ENCODE assay signal across 32 cellular contexts in the genomic region with DNA sequence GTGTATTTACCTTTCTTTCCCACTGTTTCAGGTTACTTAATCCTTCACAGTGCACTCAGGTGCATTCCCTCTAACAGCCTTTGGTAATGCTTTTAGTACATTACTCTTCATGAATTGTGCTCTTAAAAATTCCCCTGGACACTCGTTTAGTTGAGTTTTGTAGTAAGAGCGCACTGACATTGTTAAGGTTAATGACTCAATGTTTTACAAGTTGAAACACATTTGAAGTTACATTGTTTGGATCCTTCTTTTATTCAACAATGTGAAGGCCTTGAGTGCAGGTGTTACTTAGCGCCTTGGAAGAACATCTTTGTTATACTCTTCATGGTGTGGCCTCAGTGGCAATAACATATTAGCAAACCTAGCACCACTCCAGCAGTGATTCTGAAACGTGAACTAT.
"Had no signal": no experiment of that assay in that cellular context is flagged by ENCODE, and none has a peak within 500 bp of the region (broad histone marks: within the 10 kb centered on the region; RNA-seq: fewer than 3 reads in every experiment).

No MANE protein-coding gene starts in this region.

- H3K36me3 ChIP-seq: brain microvascular endothelial cell, cardiac muscle cell, Peyer's patch, WERI-Rb-1 had no signal

- H3K27ac ChIP-seq: brain microvascular endothelial cell, cardiac muscle cell, KMS-11, Peyer's patch, WERI-Rb-1 had no signal

- H3K27me3 ChIP-seq: brain microvascular endothelial cell, cardiac muscle cell, Peyer's patch had no signal

- ATAC-seq: activated CD8-positive, alpha-beta memory T cell treated with anti-CD3 and anti-CD28 coated beads, Interleukin-2, amount 10 ng/mL, durations not matched to agents 7 days and 5 days; PC-3 had no signal

- H3K4me3 ChIP-seq: cardiac muscle cell, Peyer's patch had no signal

- H3K4me1 ChIP-seq: Peyer's patch had no signal

- H3K9me3 ChIP-seq: Peyer's patch had no signal

- DNase-seq: activated CD4-positive, alpha-beta memory T cell treated with anti-CD3 and anti-CD28 coated beads, Interleukin-2, amount 10 ng/mL, durations not matched to agents 7 days and 5 days; activated CD4-positive, alpha-beta T cell treated with anti-CD3 and anti-CD28 coated beads for 1 hour; activated CD4-positive, alpha-beta T cell treated with anti-CD3 and anti-CD28 coated beads for 48 hours; activated CD4-positive, CD25-positive, alpha-beta regulatory T cell; activated CD8-positive, alpha-beta memory T cell treated with anti-CD3 and anti-CD28 coated beads for 24 hours; activated CD8-positive, alpha-beta memory T cell treated with anti-CD3 and anti-CD28 coated beads, Interleukin-2, amount 10 ng/mL, durations not matched to agents 7 days and 5 days; activated CD8-positive, alpha-beta memory T cell treated with anti-CD3 and anti-CD28 coated beads, Interleukin-2, amount 50 U/mL, for 48 hours; activated effector memory CD4-positive, alpha-beta T cell treated with Interleukin-2 at 50 U/mL for 16 hours; activated naive CD4-positive, alpha-beta T cell treated with anti-CD3 and anti-CD28 coated beads, Interleukin-2, amount 50 U/mL, for 16 hours; activated naive CD8-positive, alpha-beta T cell treated with anti-CD3 and anti-CD28 coated beads for 36 hours; activated T-cell treated with anti-CD3 and anti-CD28 coated beads, Interleukin-2, amount 50 U/mL, for 48 hours; amniotic stem cell; aorta; brain microvascular endothelial cell; NCI-H1105; NCI-H1417 treated with DMSO at 0.1 percent for 48 hours; NCI-H1694 treated with DMSO at 0.1 percent for 48 hours; NCI-H2029; NCI-H345; NCI-H524 treated with DMSO at 0.1 percent for 48 hours; NCI-H748 treated with DMSO at 0.1 percent for 48 hours; NK-92 treated with Interleukin-12 subunit alpha and Interleukin-12 subunit beta, amount 100 ng/mL, for 24 hours; PC-3; Peyer's patch; Right ventricle myocardium superior; RPMI8226; SW 1271; T-helper 1 cell; T1000; WERI-Rb-1 had no signal
